In genomic region chr4:70992354-70992753, GRCh38 we compare ENCODE assay signal across 8 cellular contexts. TPM values are rescaled to one million over a fixed set of nuclear protein-coding genes. Genes with fewer than 3 reads are reported as not detected.
DNase-seq lines count a peak whose midpoint lies in the region; ATAC-seq and TF ChIP-seq lines count a peak whose summit lies in the region.

No MANE protein-coding gene starts in this region.

- H3K4me3 Mint-ChIP-seq in central memory CD8-positive, alpha-beta T cell, result peak overlapping the region; percentile 92

- no CpG with 5 or more reads among the region's 5 CpGs for WGBS in neuronal stem cell (ENCODE audit: extremely low coverage in 2 of 2, insufficient read length in 2 of 2, insufficient replicate concordance in 1 of 2), 2 donors
- 74% methylated on average over 5 of the region's 5 CpGs for WGBS in prostate gland

- H3K36me3 Mint-ChIP-seq in central memory CD8-positive, alpha-beta T cell (ENCODE audit: insufficient read depth), result peaks cover 9% of the 10 kb centered on the region

- no peaks in the 10 kb centered on the region for H3K27me3 Mint-ChIP-seq in central memory CD8-positive, alpha-beta T cell

- H3K27ac Mint-ChIP-seq in central memory CD8-positive, alpha-beta T cell (ENCODE audit: low read depth), result no peak overlapping the region

- no peak overlapping the region for H2BK120ac ChIP-seq in neuronal stem cell (ENCODE audit: low read depth, low read length)

- H3K9ac ChIP-seq in neuronal stem cell (ENCODE audit: low read depth, low read length, poor library complexity), result no peak overlapping the region

- H3K9me3 ChIP-seq in neuronal stem cell (replicated peaks in 1 of 2; ENCODE audit: control insufficient read depth in 2 of 2, insufficient read depth in 1 of 2, low read depth in 1 of 2, low read length in 2 of 2), result peaks cover 0 to 32% of the 10 kb centered on the region in 2 donors
- no peaks in the 10 kb centered on the region for H3K9me3 ChIP-seq in prostate gland

- no peak overlapping the region for H2AFZ ChIP-seq in neuronal stem cell (ENCODE audit: low read length)

- H4K8ac ChIP-seq in neuronal stem cell (ENCODE audit: low read depth, low read length), result no peak overlapping the region

- H3K27ac ChIP-seq in neuronal stem cell (replicated peaks; ENCODE audit: low read length) (no peak overlapping the region), prostate gland (no peak overlapping the region)

- no peak overlapping the region for H3K4ac ChIP-seq in neuronal stem cell (ENCODE audit: low read length)

- no peak for ATAC-seq in central memory CD8-positive, alpha-beta T cell (replicated peaks; ENCODE audit: extremely low read depth, poor library complexity, severe bottlenecking)

- H4K91ac ChIP-seq in neuronal stem cell (ENCODE audit: low read depth, low read length, poor library complexity), result no peak overlapping the region

- H3K9me3 Mint-ChIP-seq in central memory CD8-positive, alpha-beta T cell, result no peaks in the 10 kb centered on the region

- peaks cover 4% of the 10 kb centered on the region for H3K79me1 ChIP-seq in neuronal stem cell (ENCODE audit: low read depth, low read length)

- H3K4me1 ChIP-seq in neuronal stem cell (ENCODE audit: control insufficient read depth in 2 of 2, insufficient read depth in 1 of 2, low read depth in 1 of 2, low read length in 2 of 2), result peaks cover 3 to 5% of the 10 kb centered on the region in 2 donors
- no peaks in the 10 kb centered on the region for H3K4me1 ChIP-seq in prostate gland (replicated peaks)

- no peak overlapping the region for H3K4me2 ChIP-seq in neuronal stem cell (ENCODE audit: insufficient read depth, low read length, poor library complexity, severe bottlenecking)

- DNase-seq in GM12864 (ENCODE audit: low read depth), result no peak
- DNase-seq in NCI-H1436 (lab: John Stamatoyannopoulos, UW), result peak; percentile 74
- no peak for DNase-seq in central memory CD8-positive, alpha-beta T cell (ENCODE audit: low spot score in 2 of 2)
- peak; percentile 2 for DNase-seq in occipital lobe (lab: John Stamatoyannopoulos, UW)
- no peak for DNase-seq in midbrain (lab: John Stamatoyannopoulos, UW)
- no peak for DNase-seq in neuronal stem cell (ENCODE audit: low spot score)
- DNase-seq in NCI-H1092 treated with DMSO at 0.1 percent for 48 hours (lab: John Stamatoyannopoulos, UW), result no peak
- DNase-seq in prostate gland (ENCODE audit: low spot score), result no peak

- peaks cover 44% of the 10 kb centered on the region for H3K4me1 Mint-ChIP-seq in central memory CD8-positive, alpha-beta T cell

- H3K27me3 ChIP-seq in neuronal stem cell (ENCODE audit: control insufficient read depth in 3 of 3, insufficient read depth in 3 of 3, low read depth in 1 of 3, low read length in 3 of 3), result no peaks in the 10 kb centered on the region
- no peaks in the 10 kb centered on the region for H3K27me3 ChIP-seq in prostate gland (replicated peaks; ENCODE audit: insufficient read depth)

- H2AK5ac ChIP-seq in neuronal stem cell (ENCODE audit: low read depth, low read length), result no peak overlapping the region

- H3K4me3 ChIP-seq in GM12864 (ENCODE audit: low read depth, low read length), result peak overlapping the region; percentile 99; the same call in 1 of the 2 replicates
- H3K4me3 ChIP-seq in neuronal stem cell (ENCODE audit: low read length in 2 of 2), result peak overlapping the region in 1 of 2 donors; percentile 100
- peak overlapping the region in 1 of 2 donors; percentile 73 for H3K4me3 ChIP-seq in prostate gland

- H3K14ac ChIP-seq in neuronal stem cell (ENCODE audit: low read length), result no peak overlapping the region

- TF ChIP-seq POLR2A in prostate gland (IDR thresholded peaks at IDR 0.05), result no peak

- H2BK5ac ChIP-seq in neuronal stem cell (ENCODE audit: low read length), result no peak overlapping the region

- H3K23ac ChIP-seq in neuronal stem cell (ENCODE audit: low read depth, low read length, poor library complexity), result no peak overlapping the region

- H3K36me3 ChIP-seq in neuronal stem cell (replicated peaks in 1 of 2; ENCODE audit: control insufficient read depth in 2 of 2, insufficient read depth in 2 of 2, low read length in 2 of 2) (peaks cover 0 to 42% of the 10 kb centered on the region in 2 donors), prostate gland (no peaks in the 10 kb centered on the region)

- no peak overlapping the region for H2BK15ac ChIP-seq in neuronal stem cell (ENCODE audit: low read length)

- TF ChIP-seq CTCF in GM12864 (IDR thresholded peaks at IDR 0.05; ENCODE audit: low read depth, low read length, missing control alignments) (no peak), prostate gland (IDR thresholded peaks at IDR 0.05) (no peak)

- intact Hi-C loops in prostate gland (cut with DNase I), result loop anchor here (2.0 to 10.0 kb wide), 2 partner anchors 88 to 154 kb away; partner anchors contain the start of genes GRSF1 and MOB1B

- H2BK12ac ChIP-seq in neuronal stem cell (ENCODE audit: low read length), result no peak overlapping the region

- H3K18ac ChIP-seq in neuronal stem cell (ENCODE audit: low read length), result no peak overlapping the region

RNA-seq across cellular contexts. Expression of gene DCK, which starts 1.1 kb away (rescaled TPM):
- total RNA-seq in occipital lobe (125 TPM), prostate gland (10 to 100 TPM; 14.0 to 17.0 TPM)
- polyA plus RNA-seq in neuronal stem cell (2013, experiment 1 of 2), result 18.1 TPM
- 18.0 TPM for polyA plus RNA-seq in neuronal stem cell (2013, experiment 2 of 2)

Comparison
In these comparisons a context has a peak if more than half of its experiments do, and no peak if none do; other contexts are left out.
1. DNase-seq: peak in NCI-H1436 (single experiment) and occipital lobe (single experiment); none in GM12864 (single experiment), central memory CD8-positive, alpha-beta T cell (0 of 2), midbrain (single experiment), neuronal stem cell (single experiment), NCI-H1092 treated with DMSO at 0.1 percent for 48 hours (single experiment) and prostate gland (single experiment).